ENCODE assay signal across 8 cellular contexts in genomic region chr12:30695327-30696102, GRCh38. TPM values are rescaled to one million over a fixed set of nuclear protein-coding genes. Genes with fewer than 3 reads are reported as not detected.
DNase-seq lines count a peak whose midpoint lies in the region; ATAC-seq, FAIRE-seq and TF ChIP-seq lines count a peak whose summit lies in the region.

Gene IPO8, minus strand, starts transcription at chr12:30695869. Its CDS starts 222 bp downstream, at chr12:30695647.

- FAIRE-seq in A204.1 (lab: Jason Lieb, UNC) (peak; percentile 83), TTC549 (lab: Jason Lieb, UNC) (peak; percentile 46)

- 0% methylated on average over 52 to 68 of the region's 68 CpGs for WGBS in body of pancreas, 2 donors

- peak within 1 kb of the TSS; percentile 77 to 90 (median 86) for H3K27ac ChIP-seq in body of pancreas
- H3K27ac ChIP-seq in gastrocnemius medialis: peak within 1 kb of the TSS; percentile 86 to 91 (median 89)

- H3K27me3 ChIP-seq in body of pancreas (no peaks in the 10 kb centered on the region), gastrocnemius medialis (no peaks in the 10 kb centered on the region)

- intact Hi-C loops in body of pancreas (cut with DNase I) (no loop called here), gastrocnemius medialis (cut with DNase I; ENCODE audit: low total_unique reads) (loop anchor here (1.0 to 10.0 kb wide), 4 partner anchors 60 to 1029 kb away; partner anchors contain the start of genes AMN1 and DDX11)

- DNase-seq in NCI-H2107 (lab: John Stamatoyannopoulos, UW) (peak; percentile 95), body of pancreas (peak; percentile 93 to 96 (median 94)), iPS DF 19.7 (ENCODE audit: low read depth, low spot score) (peak; percentile 88), gastrocnemius medialis (peak; percentile 82 to 89)

- TF ChIP-seq CTCF in body of pancreas (IDR thresholded peaks at IDR 0.05) (peak in 5 of 7 experiments; percentile 10 to 52 (median 26)), gastrocnemius medialis (IDR thresholded peaks at IDR 0.05 in 4 of 5, conservative IDR thresholded peaks at IDR 0.05 in 1 of 5) (peak in 4 of 5 experiments; percentile 2 to 37 (median 21))

- H3K4me1 ChIP-seq in body of pancreas (peaks cover 39% of the 10 kb centered on the region), gastrocnemius medialis (peaks cover 31 to 46% of the 10 kb centered on the region in 2 donors)

- no peaks in the 10 kb centered on the region for H3K36me3 ChIP-seq in body of pancreas (replicated peaks in 1 of 2; ENCODE audit: insufficient read depth in 1 of 2, low read depth in 2 of 2)
- no peaks in the 10 kb centered on the region for H3K36me3 ChIP-seq in gastrocnemius medialis

- ATAC-seq in GM18520 (IDR thresholded peaks at IDR 0.05; ENCODE audit: unreplicated experiment) (peak; percentile 63), HG03064 (IDR thresholded peaks at IDR 0.05; ENCODE audit: low read depth, unreplicated experiment) (peak; percentile 73), body of pancreas (peak; percentile 98), gastrocnemius medialis (peak; percentile 81 to 83)

- TF ChIP-seq POLR2A in body of pancreas (IDR thresholded peaks at IDR 0.05) (peak; percentile 6 to 51 (median 48)), gastrocnemius medialis (IDR thresholded peaks at IDR 0.05) (peak; percentile 10 to 21)

- H3K9me3 ChIP-seq in body of pancreas (no peaks in the 10 kb centered on the region), gastrocnemius medialis (no peaks in the 10 kb centered on the region)

- H3K4me3 ChIP-seq in body of pancreas (peak within 1 kb of the TSS; percentile 88 to 96), gastrocnemius medialis (peak within 1 kb of the TSS; percentile 73 to 98 (median 96))

- in situ Hi-C loops in gastrocnemius medialis (cut with MboI; ENCODE audit: low sequenced_read_pairs in 4 of 4): loop anchor here in 1 of 4 donors (25.0 kb wide), 1 partner anchor 1333 kb away; no protein-coding TSS in a partner anchor

RNA-seq across cellular contexts. Expression of gene IPO8, which starts in this region (rescaled TPM):
- total RNA-seq in body of pancreas (10 to 100 TPM; 15.8 to 45.4 TPM), gastrocnemius medialis (10 to 100 TPM; 20.6 to 38.3 (median 26.1) TPM)

Comparison
In these comparisons a context has a peak if more than half of its experiments do, and no peak if none do; other contexts are left out.
1. Peak in every context shown above with its lines: DNase-seq, ATAC-seq, H3K4me3 ChIP-seq and H3K27ac ChIP-seq.